21 cellular contexts compared by ENCODE assay signal in genomic region chr2:191931332-191931731, GRCh38.
DNase-seq lines count a peak whose midpoint lies in the region; ATAC-seq and TF ChIP-seq lines count a peak whose summit lies in the region.
"Had no signal": no experiment of that assay in that cellular context is flagged by ENCODE, and none has a peak within 500 bp of the region (broad histone marks: within the 10 kb centered on the region; RNA-seq: fewer than 3 reads in every experiment).

No MANE protein-coding gene starts in this region.

- ATAC-seq in GM18867 (IDR thresholded peaks at IDR 0.05; ENCODE audit: unreplicated experiment) (peak; percentile 51), HG02870 (IDR thresholded peaks at IDR 0.05; ENCODE audit: unreplicated experiment) (peak; percentile 38), HG03469 (IDR thresholded peaks at IDR 0.05; ENCODE audit: unreplicated experiment) (peak; percentile 38)
- ATAC-seq: activated CD4-positive, alpha-beta T cell treated with anti-CD3 and anti-CD28 coated beads for 36 hours; effector memory CD8-positive, alpha-beta T cell had no signal

- peaks cover 41% of the 10 kb centered on the region for H3K4me1 Mint-ChIP-seq in endothelial cell (ENCODE audit: unreplicated experiment)
- H3K4me1 Mint-ChIP-seq: CD4-positive, CD25-positive, alpha-beta regulatory T cell had no signal

- DNase-seq in endothelial cell (ENCODE audit: low spot score), result no peak
- no peak for DNase-seq in anterior cingulate cortex (lab: John Stamatoyannopoulos, UW)
- no peak for DNase-seq in LoVo (ENCODE audit: low spot score)
- DNase-seq in HuH-7 (ENCODE audit: low spot score), result no peak
- no peak for DNase-seq in NK-92 (lab: John Stamatoyannopoulos, UW; ENCODE audit: unreplicated experiment)
- DNase-seq: activated CD4-positive, alpha-beta T cell treated with anti-CD3 and anti-CD28 coated beads for 36 hours; activated naive CD4-positive, alpha-beta T cell treated with anti-CD3 and anti-CD28 coated beads for 36 hours; activated T-cell treated with anti-CD3 and anti-CD28 coated beads, Interleukin-2, amount 50 U/mL, for 1 hour; CD4-positive, CD25-positive, alpha-beta regulatory T cell; effector memory CD8-positive, alpha-beta T cell; mesenchymal stem cell; NCI-H1092 treated with DMSO at 0.1 percent for 48 hours; NCI-H2029 treated with DMSO at 0.1 percent for 48 hours; NCI-H2227 treated with DMSO at 0.1 percent for 48 hours; NCI-H69; sigmoid colon; stomach; T-helper 1 cell had no signal

- peak overlapping the region; percentile 45 for H3K27ac Mint-ChIP-seq in endothelial cell (ENCODE audit: unreplicated experiment)
- H3K27ac Mint-ChIP-seq: activated CD4-positive, alpha-beta T cell treated with anti-CD3 and anti-CD28 coated beads for 36 hours; activated naive CD4-positive, alpha-beta T cell treated with anti-CD3 and anti-CD28 coated beads for 36 hours; CD4-positive, CD25-positive, alpha-beta regulatory T cell; effector memory CD8-positive, alpha-beta T cell had no signal

- peaks cover 2% of the 10 kb centered on the region for H3K27me3 Mint-ChIP-seq in endothelial cell (ENCODE audit: unreplicated experiment)

- no peak for TF ChIP-seq CTCF in endothelial cell (IDR thresholded peaks at IDR 0.05; ENCODE audit: unreplicated experiment)

- H3K36me3 Mint-ChIP-seq in endothelial cell (ENCODE audit: low read depth, unreplicated experiment), result no peaks in the 10 kb centered on the region
- H3K36me3 Mint-ChIP-seq: CD4-positive, CD25-positive, alpha-beta regulatory T cell had no signal

- no peaks in the 10 kb centered on the region for H3K9me3 Mint-ChIP-seq in endothelial cell (ENCODE audit: unreplicated experiment)
- H3K9me3 Mint-ChIP-seq: activated naive CD4-positive, alpha-beta T cell treated with anti-CD3 and anti-CD28 coated beads for 36 hours; effector memory CD8-positive, alpha-beta T cell had no signal

- H3K4me3 Mint-ChIP-seq in endothelial cell (ENCODE audit: unreplicated experiment), result no peak overlapping the region
- H3K4me3 Mint-ChIP-seq: activated CD4-positive, alpha-beta T cell treated with anti-CD3 and anti-CD28 coated beads for 36 hours; activated naive CD4-positive, alpha-beta T cell treated with anti-CD3 and anti-CD28 coated beads for 36 hours; CD4-positive, CD25-positive, alpha-beta regulatory T cell; effector memory CD8-positive, alpha-beta T cell had no signal
